In genomic region chr15:78750566-78750965, GRCh38 we compare ENCODE assay signal across 1 cellular context.
TF ChIP-seq lines count a peak whose summit lies in the region.

No MANE protein-coding gene starts in this region.

TF ChIP-seq in HCT116, 20 proteins besides CTCF, POLR2A, EP300 and RAD21 (continued from another document):
- TF ChIP-seq ATF3 (IDR thresholded peaks at IDR 0.05) (no peak), SP1 (IDR thresholded peaks at IDR 0.05; ENCODE audit: low read depth) (no peak), JUND (IDR thresholded peaks at IDR 0.05) (no peak), POLR2AphosphoS5 (IDR thresholded peaks at IDR 0.05; ENCODE audit: low read depth, low read length) (no peak), CEBPB (IDR thresholded peaks at IDR 0.05; ENCODE audit: low read depth) (no peak), ZFX (IDR thresholded peaks at IDR 0.05) (no peak)
